ENCODE assay signal across 8 cellular contexts in the genomic region with DNA sequence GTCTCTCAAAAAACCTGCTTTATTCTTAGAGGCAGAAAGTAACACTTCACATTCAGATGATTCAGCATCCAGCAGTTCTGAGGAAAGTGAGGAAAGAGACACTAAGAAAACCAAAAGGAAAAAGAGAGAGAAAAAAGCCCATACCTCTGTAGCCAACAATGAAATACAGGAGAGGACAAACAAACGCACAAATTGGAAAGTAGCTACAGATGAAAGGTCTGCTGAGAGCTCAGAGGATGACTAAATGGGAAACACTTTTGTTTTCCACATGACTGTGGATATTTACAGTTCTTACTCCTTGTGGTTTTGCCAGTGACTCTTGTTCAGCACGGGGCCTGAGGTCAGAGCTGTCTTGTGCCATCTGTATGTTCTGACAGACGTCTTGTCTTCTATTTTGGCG. TPM values are rescaled to one million over a fixed set of nuclear protein-coding genes. Genes with fewer than 3 reads are reported as not detected.
DNase-seq lines count a peak whose midpoint lies in the region; ATAC-seq and TF ChIP-seq lines count a peak whose summit lies in the region.
"Had no signal": no experiment of that assay in that cellular context is flagged by ENCODE, and none has a peak within 500 bp of the region (broad histone marks: within the 10 kb centered on the region; RNA-seq: fewer than 3 reads in every experiment).

No MANE protein-coding gene starts in this region.

- H4K20me1 ChIP-seq in neural cell (ENCODE audit: insufficient read depth) = no peaks in the 10 kb centered on the region

- peaks cover 0 to 1% (median 0%) of the 10 kb centered on the region in 3 donors for H3K9me3 Mint-ChIP-seq in IgD-negative memory B cell
- H3K9me3 Mint-ChIP-seq in activated naive CD8-positive, alpha-beta T cell treated with anti-CD3 and anti-CD28 coated beads, Interleukin-2, amount 10 ng/mL, durations not matched to agents 7 days and 5 days = no peaks in the 10 kb centered on the region

- H3K27ac ChIP-seq in neural cell (ENCODE audit: low read length) = no peak overlapping the region

- peak overlapping the region; percentile 2 for H3K9ac ChIP-seq in neural cell (ENCODE audit: low read length)

- peaks cover 2% of the 10 kb centered on the region for H3K36me3 Mint-ChIP-seq in IgD-negative memory B cell
- H3K36me3 Mint-ChIP-seq in activated naive CD8-positive, alpha-beta T cell treated with anti-CD3 and anti-CD28 coated beads, Interleukin-2, amount 10 ng/mL, durations not matched to agents 7 days and 5 days = peaks cover 29% of the 10 kb centered on the region

- TF ChIP-seq CTCF in neural cell (IDR thresholded peaks at IDR 0.05; ENCODE audit: poor library complexity, severe bottlenecking) = no peak

- H3K9me3 ChIP-seq in neural cell (ENCODE audit: low read length) = no peaks in the 10 kb centered on the region

- no peak for TF ChIP-seq EP300 in neural cell (conservative IDR thresholded peaks at IDR 0.05; ENCODE audit: poor library complexity, severe bottlenecking)

- H3F3A ChIP-seq in neural cell (ENCODE audit: insufficient read depth, low read length, poor library complexity, severe bottlenecking) = no peaks in the 10 kb centered on the region

- POLR2A ChIA-PET in activated naive CD8-positive, alpha-beta T cell treated with anti-CD3 and anti-CD28 coated beads, Interleukin-2, amount 10 ng/mL, durations not matched to agents 7 days and 5 days (lab: Charles Lee) = interaction anchor here (1.3 kb wide), 1 partner anchor 8 kb away, joined by 5 read pairs; no protein-coding TSS in a partner anchor

- no peak overlapping the region for H3K4me2 ChIP-seq in neural cell (ENCODE audit: low read length)

- no peaks in the 10 kb centered on the region for H3K27me3 Mint-ChIP-seq in IgD-negative memory B cell
- no peaks in the 10 kb centered on the region for H3K27me3 Mint-ChIP-seq in activated naive CD8-positive, alpha-beta T cell treated with anti-CD3 and anti-CD28 coated beads, Interleukin-2, amount 10 ng/mL, durations not matched to agents 7 days and 5 days

- no peak overlapping the region for H2AFZ ChIP-seq in neural cell (ENCODE audit: low read depth, low read length)

- H3K4me3 Mint-ChIP-seq in IgD-negative memory B cell = no peak overlapping the region
- no peak overlapping the region for H3K4me3 Mint-ChIP-seq in activated naive CD8-positive, alpha-beta T cell treated with anti-CD3 and anti-CD28 coated beads, Interleukin-2, amount 10 ng/mL, durations not matched to agents 7 days and 5 days

- peaks cover 19% of the 10 kb centered on the region for H3K36me3 ChIP-seq in neural cell (ENCODE audit: insufficient read depth, low read length)

- no peak overlapping the region for H3K4me3 ChIP-seq in neural cell (ENCODE audit: low read length)

- TF ChIP-seq RAD21 in neural cell (conservative IDR thresholded peaks at IDR 0.05) = no peak

- H3K27ac Mint-ChIP-seq in IgD-negative memory B cell = peak overlapping the region in 2 of 3 donors; percentile 38 to 85
- H3K27ac Mint-ChIP-seq in activated naive CD8-positive, alpha-beta T cell treated with anti-CD3 and anti-CD28 coated beads, Interleukin-2, amount 10 ng/mL, durations not matched to agents 7 days and 5 days = peak overlapping the region; percentile 5

- H3K4me1 Mint-ChIP-seq in IgD-negative memory B cell = peaks cover 6 to 28% (median 24%) of the 10 kb centered on the region in 3 donors
- H3K4me1 Mint-ChIP-seq in activated naive CD8-positive, alpha-beta T cell treated with anti-CD3 and anti-CD28 coated beads, Interleukin-2, amount 10 ng/mL, durations not matched to agents 7 days and 5 days = peaks cover 28% of the 10 kb centered on the region

- no peaks in the 10 kb centered on the region for H3K9me2 ChIP-seq in neural cell (ENCODE audit: insufficient read depth, low read length)

- ATAC-seq in activated naive CD8-positive, alpha-beta T cell treated with anti-CD3 and anti-CD28 coated beads, Interleukin-2, amount 10 ng/mL, durations not matched to agents 7 days and 5 days (ENCODE audit: low read depth) = no peak
- ATAC-seq in HG02623 (IDR thresholded peaks at IDR 0.05; ENCODE audit: unreplicated experiment) = no peak

- no peaks in the 10 kb centered on the region for H3K27me3 ChIP-seq in neural cell (ENCODE audit: insufficient read depth, low read depth, low read length)

- DNase-seq in EH (ENCODE audit: low read depth) (peak; percentile 50), NCI-H2227 (lab: John Stamatoyannopoulos, UW; ENCODE audit: unreplicated experiment) (no peak), dedifferentiated amniotic fluid mesenchymal stem cell (ENCODE audit: extremely low spot score) (no peak)
- DNase-seq in activated naive CD8-positive, alpha-beta T cell treated with anti-CD3 and anti-CD28 coated beads, Interleukin-2, amount 10 ng/mL, durations not matched to agents 7 days and 5 days = no peak
- DNase-seq: NCI-H2227 treated with DMSO at 0.1 percent for 48 hours had no signal

- H3K79me2 ChIP-seq in neural cell (replicated peaks; ENCODE audit: insufficient read depth, low read length) = peaks cover 24% of the 10 kb centered on the region

TF ChIP-seq in neural cell, 6 proteins besides CTCF, POLR2A, EP300 and RAD21:
- no peak for TF ChIP-seq SMC3 (conservative IDR thresholded peaks at IDR 0.05; ENCODE audit: poor library complexity)
- TF ChIP-seq POLR2AphosphoS5 (IDR thresholded peaks at IDR 0.05) = no peak
- no peak for TF ChIP-seq TAF1 (IDR thresholded peaks at IDR 0.05; ENCODE audit: low read depth)
- TF ChIP-seq, protein P1, sequence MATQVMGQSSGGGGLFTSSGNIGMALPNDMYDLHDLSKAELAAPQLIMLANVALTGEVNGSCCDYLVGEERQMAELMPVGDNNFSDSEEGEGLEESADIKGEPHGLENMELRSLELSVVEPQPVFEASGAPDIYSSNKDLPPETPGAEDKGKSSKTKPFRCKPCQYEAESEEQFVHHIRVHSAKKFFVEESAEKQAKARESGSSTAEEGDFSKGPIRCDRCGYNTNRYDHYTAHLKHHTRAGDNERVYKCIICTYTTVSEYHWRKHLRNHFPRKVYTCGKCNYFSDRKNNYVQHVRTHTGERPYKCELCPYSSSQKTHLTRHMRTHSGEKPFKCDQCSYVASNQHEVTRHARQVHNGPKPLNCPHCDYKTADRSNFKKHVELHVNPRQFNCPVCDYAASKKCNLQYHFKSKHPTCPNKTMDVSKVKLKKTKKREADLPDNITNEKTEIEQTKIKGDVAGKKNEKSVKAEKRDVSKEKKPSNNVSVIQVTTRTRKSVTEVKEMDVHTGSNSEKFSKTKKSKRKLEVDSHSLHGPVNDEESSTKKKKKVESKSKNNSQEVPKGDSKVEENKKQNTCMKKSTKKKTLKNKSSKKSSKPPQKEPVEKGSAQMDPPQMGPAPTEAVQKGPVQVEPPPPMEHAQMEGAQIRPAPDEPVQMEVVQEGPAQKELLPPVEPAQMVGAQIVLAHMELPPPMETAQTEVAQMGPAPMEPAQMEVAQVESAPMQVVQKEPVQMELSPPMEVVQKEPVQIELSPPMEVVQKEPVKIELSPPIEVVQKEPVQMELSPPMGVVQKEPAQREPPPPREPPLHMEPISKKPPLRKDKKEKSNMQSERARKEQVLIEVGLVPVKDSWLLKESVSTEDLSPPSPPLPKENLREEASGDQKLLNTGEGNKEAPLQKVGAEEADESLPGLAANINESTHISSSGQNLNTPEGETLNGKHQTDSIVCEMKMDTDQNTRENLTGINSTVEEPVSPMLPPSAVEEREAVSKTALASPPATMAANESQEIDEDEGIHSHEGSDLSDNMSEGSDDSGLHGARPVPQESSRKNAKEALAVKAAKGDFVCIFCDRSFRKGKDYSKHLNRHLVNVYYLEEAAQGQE (IDR thresholded peaks at IDR 0.05; ENCODE audit: borderline replicate concordance) = no peak
- no peak for TF ChIP-seq MXI1 (conservative IDR thresholded peaks at IDR 0.05; ENCODE audit: poor library complexity, severe bottlenecking)
- TF ChIP-seq EZH2 (IDR thresholded peaks at IDR 0.05; ENCODE audit: borderline replicate concordance, insufficient read depth, low read length, poor library complexity, severe bottlenecking) = no peak

RNA-seq across cellular contexts. Expression of a gene that starts 3.8 kb away (rescaled TPM):
- 55.9 TPM for polyA plus RNA-seq in IgD-negative memory B cell
- 10 to 100 TPM; 36.8 to 39.3 TPM for total RNA-seq in activated naive CD8-positive, alpha-beta T cell treated with anti-CD3 and anti-CD28 coated beads, Interleukin-2, amount 10 ng/mL, durations not matched to agents 7 days and 5 days
- 121 and 139 TPM in 2 replicates for polyA plus RNA-seq in neural cell
- 67.9 and 70.3 TPM in 2 replicates for polyA minus RNA-seq in neural cell

RNA-seq across cellular contexts. Expression of a gene that starts 3.9 kb away (rescaled TPM):
- polyA plus RNA-seq in IgD-negative memory B cell = 142 TPM
- 10 to 100 TPM; 87.2 to 93.8 TPM for total RNA-seq in activated naive CD8-positive, alpha-beta T cell treated with anti-CD3 and anti-CD28 coated beads, Interleukin-2, amount 10 ng/mL, durations not matched to agents 7 days and 5 days
- 34.7 and 40.3 TPM in 2 replicates for polyA plus RNA-seq in neural cell
- polyA minus RNA-seq in neural cell = 44.0 and 50.2 TPM in 2 replicates

RNA-seq across cellular contexts. Expression of a gene that starts 8.6 kb away (rescaled TPM):
- polyA plus RNA-seq in IgD-negative memory B cell (18.7 TPM), neural cell (37.0 and 37.7 TPM in 2 replicates)
- total RNA-seq in activated naive CD8-positive, alpha-beta T cell treated with anti-CD3 and anti-CD28 coated beads, Interleukin-2, amount 10 ng/mL, durations not matched to agents 7 days and 5 days = 10 to 100 TPM; 21.5 to 22.7 TPM
- 47.7 and 57.8 TPM in 2 replicates for polyA minus RNA-seq in neural cell

RNA-seq across cellular contexts. Expression of a gene that starts 8.9 kb away (rescaled TPM):
- polyA plus RNA-seq in IgD-negative memory B cell = not detected
- under 1 TPM in 1 of 2 experiments, not detected in 1; 0.50 TPM for total RNA-seq in activated naive CD8-positive, alpha-beta T cell treated with anti-CD3 and anti-CD28 coated beads, Interleukin-2, amount 10 ng/mL, durations not matched to agents 7 days and 5 days
- 4.7 and 12.2 TPM in 2 replicates for polyA plus RNA-seq in neural cell
- polyA minus RNA-seq in neural cell = 2.8 and 5.4 TPM in 2 replicates

RNA-seq across cellular contexts. Expression of a gene that starts 57.5 kb away (rescaled TPM):
- polyA plus RNA-seq in IgD-negative memory B cell (27.8 TPM), neural cell (38.3 and 41.1 TPM in 2 replicates)
- total RNA-seq in activated naive CD8-positive, alpha-beta T cell treated with anti-CD3 and anti-CD28 coated beads, Interleukin-2, amount 10 ng/mL, durations not matched to agents 7 days and 5 days = 10 to 100 TPM; 26.0 to 28.5 TPM
- polyA minus RNA-seq in neural cell = 61.4 and 64.3 TPM in 2 replicates
